ENCODE assay signal across 1 cellular context in genomic region chr14:100388137-100389050, GRCh38.
TF ChIP-seq lines count a peak whose summit lies in the region.

No MANE protein-coding gene starts in this region.

TF ChIP-seq in HEK293, 187 proteins besides CTCF, POLR2A, EP300 and RAD21 (continued from another document):
- TF ChIP-seq ZNF311 (tag by site-specific recombination; IDR thresholded peaks at IDR 0.05; ENCODE audit: borderline replicate concordance) = no peak
- TF ChIP-seq BCL11B (tag by site-specific recombination; IDR thresholded peaks at IDR 0.05; ENCODE audit: low read depth) = no peak
- TF ChIP-seq ZNF404 (tag by site-specific recombination; IDR thresholded peaks at IDR 0.05) = no peak
- TF ChIP-seq PRDM6 (tag by site-specific recombination; IDR thresholded peaks at IDR 0.05) = peak; percentile 30; the same call in 1 of the 2 replicates
- no peak for TF ChIP-seq ZSCAN5A (tag by site-specific recombination; IDR thresholded peaks at IDR 0.05)
- no peak for TF ChIP-seq GLI2 (tag by site-specific recombination; IDR thresholded peaks at IDR 0.05; ENCODE audit: borderline replicate concordance, low read depth)
- no peak for TF ChIP-seq ZNF10 (tag by site-specific recombination; IDR thresholded peaks at IDR 0.05)
- no peak for TF ChIP-seq REPIN1 (tag by site-specific recombination; IDR thresholded peaks at IDR 0.05; ENCODE audit: low read depth)
- no peak for TF ChIP-seq PRDM2 (tag by site-specific recombination; IDR thresholded peaks at IDR 0.05; ENCODE audit: borderline replicate concordance)
- peak; percentile 63 for TF ChIP-seq WT1 (tag by site-specific recombination; IDR thresholded peaks at IDR 0.05)
- TF ChIP-seq ZBTB48 (tag by site-specific recombination; IDR thresholded peaks at IDR 0.05) = no peak
- no peak for TF ChIP-seq ZNF776 (tag by site-specific recombination; IDR thresholded peaks at IDR 0.05; ENCODE audit: borderline replicate concordance)
- TF ChIP-seq ZNF354C (tag by site-specific recombination; IDR thresholded peaks at IDR 0.05; ENCODE audit: borderline replicate concordance, low read depth) = no peak
- TF ChIP-seq ZNF600 (tag by site-specific recombination; IDR thresholded peaks at IDR 0.05) = no peak
- no peak for TF ChIP-seq ZNF132 (tag by site-specific recombination; IDR thresholded peaks at IDR 0.05; ENCODE audit: borderline replicate concordance)
- no peak for TF ChIP-seq OVOL3 (tag by site-specific recombination; IDR thresholded peaks at IDR 0.05)
- 0 out of 2 replicates have a peak, but pooled peaks have one; percentile 20 for TF ChIP-seq ZNF664 (tag by site-specific recombination; IDR thresholded peaks at IDR 0.05)
- TF ChIP-seq ZNF24 (tag by site-specific recombination; IDR thresholded peaks at IDR 0.05) = no peak
